ENCODE assay signal across 17 cellular contexts in the genomic region with DNA sequence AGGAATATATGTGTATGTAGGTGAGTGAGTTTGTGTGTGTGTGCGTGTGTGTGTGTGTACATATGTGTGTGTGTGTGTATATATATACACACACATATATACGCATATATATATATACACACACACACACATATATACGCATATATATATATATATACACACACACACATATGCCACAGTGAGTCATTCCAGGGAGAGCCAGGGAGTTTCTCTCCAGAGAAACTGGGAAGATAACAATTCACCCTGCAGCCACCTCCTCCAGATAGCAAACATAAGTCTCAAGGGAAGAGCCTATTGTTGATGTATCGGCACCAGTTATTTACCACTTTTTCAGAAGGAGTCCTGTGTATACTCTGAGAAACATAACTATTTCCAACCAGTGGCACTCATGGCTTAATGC.
"Had no signal": no experiment of that assay in that cellular context is flagged by ENCODE, and none has a peak within 500 bp of the region (broad histone marks: within the 10 kb centered on the region; RNA-seq: fewer than 3 reads in every experiment).

No MANE protein-coding gene starts in this region.

- H3K9me3 ChIP-seq: colonic mucosa, heart left ventricle, pancreas, thyroid gland had no signal

- H3K4me3 ChIP-seq: colonic mucosa, heart left ventricle, neural progenitor cell, pancreas, smooth muscle cell, thyroid gland had no signal

- ATAC-seq: esophagus mucosa; heart left ventricle; left lobe of liver; natural killer cell treated with Interleukin-12 subunit alpha and Interleukin-12 subunit beta and Interleukin-15 and Interleukin-18, amount 100 ng/mL, for 72 hours; pancreas; right cardiac atrium had no signal

- H3K27me3 ChIP-seq: colonic mucosa, heart left ventricle, neural progenitor cell, pancreas, thyroid gland had no signal

- H3K36me3 ChIP-seq: colonic mucosa, heart left ventricle, neural progenitor cell, pancreas, thyroid gland had no signal

- H3K9ac ChIP-seq: neural progenitor cell had no signal

- H3K4me2 ChIP-seq: neural progenitor cell, smooth muscle cell had no signal

- H2AFZ ChIP-seq: neural progenitor cell had no signal

- H3K27ac ChIP-seq: colonic mucosa, heart left ventricle, neural progenitor cell, pancreas, thyroid gland had no signal

- H3K4me1 ChIP-seq: colonic mucosa, neural progenitor cell, pancreas had no signal

- DNase-seq: colonic mucosa; effector CD4-positive, alpha-beta T cell; foreskin melanocyte; heart left ventricle; hippocampal formation; nucleus accumbens; pancreas; right cardiac atrium; stimulated activated CD4-positive, alpha-beta T cell treated with anti-CD3 and anti-CD28 coated beads, Interleukin-2, amount 100 ng/mL, for 48 hours; stimulated activated naive CD4-positive, alpha-beta T cell treated with Interleukin-2 at 50 U/mL for 16 hours; thyroid gland had no signal

- FAIRE-seq: pancreas, urothelium cell line had no signal
